12 cellular contexts compared by ENCODE assay signal in the genomic region with DNA sequence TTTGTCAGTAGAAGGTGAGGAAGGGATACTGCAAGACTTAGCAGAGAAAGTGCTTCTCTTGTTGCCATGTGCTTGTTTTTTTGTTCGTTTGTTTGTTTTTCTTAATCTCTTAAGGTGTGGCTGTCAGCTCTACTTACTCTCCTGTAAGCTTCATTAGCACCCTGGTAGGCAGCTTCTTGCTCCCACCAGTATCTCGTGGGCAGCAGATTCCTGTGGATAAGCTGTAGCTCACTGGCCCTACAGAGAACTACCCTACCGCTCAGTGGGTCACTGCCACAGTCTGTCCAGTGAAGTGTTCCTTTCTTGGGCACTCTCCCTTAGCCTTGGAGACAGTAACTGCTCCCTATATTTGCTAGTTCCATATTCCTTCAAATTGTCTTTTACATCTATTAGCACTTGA.
"Had no signal": no experiment of that assay in that cellular context is flagged by ENCODE, and none has a peak within 500 bp of the region (broad histone marks: within the 10 kb centered on the region; RNA-seq: fewer than 3 reads in every experiment).

No MANE protein-coding gene starts in this region.

- ATAC-seq: activated CD4-positive, alpha-beta T cell treated with anti-CD3 and anti-CD28 coated beads for 36 hours; activated CD8-positive, alpha-beta T cell treated with anti-CD3 and anti-CD28 coated beads for 36 hours; activated T-cell treated with anti-CD3 and anti-CD28 coated beads, Interleukin-2, amount 50 U/mL, for 72 hours; left lobe of liver had no signal

- H3K36me3 ChIP-seq: ovary, stomach, thoracic aorta had no signal

- H3K27ac ChIP-seq: ovary, stomach, thoracic aorta had no signal

- H3K27me3 Mint-ChIP-seq: activated CD4-positive, alpha-beta T cell treated with anti-CD3 and anti-CD28 coated beads for 36 hours; activated CD8-positive, alpha-beta T cell treated with anti-CD3 and anti-CD28 coated beads for 36 hours; dendritic cell treated with granulocyte-macrophage colony-stimulating factor and Interleukin-4, amounts not matched to agents 40 ng/mL and 50 ng/mL, for 4 days; memory B cell had no signal

- H3K9me3 Mint-ChIP-seq: dendritic cell treated with granulocyte-macrophage colony-stimulating factor and Interleukin-4, amounts not matched to agents 40 ng/mL and 50 ng/mL, for 4 days had no signal

- H3K9me3 ChIP-seq: ovary, thoracic aorta had no signal

- DNase-seq: activated CD4-positive, alpha-beta T cell treated with anti-CD3 and anti-CD28 coated beads for 36 hours; activated CD8-positive, alpha-beta memory T cell treated with anti-CD3 and anti-CD28 coated beads, Interleukin-2, amount 50 U/mL, for 4 hours; activated CD8-positive, alpha-beta T cell treated with anti-CD3 and anti-CD28 coated beads for 36 hours; activated T-cell treated with anti-CD3 and anti-CD28 coated beads, Interleukin-2, amount 50 U/mL, for 72 hours; central memory CD4-positive, alpha-beta T cell; ovary; stomach; T-helper 9 cell had no signal

- H3K4me3 ChIP-seq: ovary, stomach, thoracic aorta had no signal

- H3K27ac Mint-ChIP-seq: activated CD4-positive, alpha-beta T cell treated with anti-CD3 and anti-CD28 coated beads for 36 hours; activated CD8-positive, alpha-beta T cell treated with anti-CD3 and anti-CD28 coated beads for 36 hours; activated T-cell treated with anti-CD3 and anti-CD28 coated beads, Interleukin-2, amount 50 U/mL, for 72 hours; dendritic cell treated with granulocyte-macrophage colony-stimulating factor and Interleukin-4, amounts not matched to agents 40 ng/mL and 50 ng/mL, for 4 days; memory B cell had no signal

- H3K4me3 Mint-ChIP-seq: activated CD4-positive, alpha-beta T cell treated with anti-CD3 and anti-CD28 coated beads for 36 hours; activated CD8-positive, alpha-beta T cell treated with anti-CD3 and anti-CD28 coated beads for 36 hours; activated T-cell treated with anti-CD3 and anti-CD28 coated beads, Interleukin-2, amount 50 U/mL, for 72 hours; dendritic cell treated with granulocyte-macrophage colony-stimulating factor and Interleukin-4, amounts not matched to agents 40 ng/mL and 50 ng/mL, for 4 days; memory B cell had no signal

- H3K27me3 ChIP-seq: ovary, stomach had no signal
